ENCODE assay signal across 1 cellular context in the genomic region with DNA sequence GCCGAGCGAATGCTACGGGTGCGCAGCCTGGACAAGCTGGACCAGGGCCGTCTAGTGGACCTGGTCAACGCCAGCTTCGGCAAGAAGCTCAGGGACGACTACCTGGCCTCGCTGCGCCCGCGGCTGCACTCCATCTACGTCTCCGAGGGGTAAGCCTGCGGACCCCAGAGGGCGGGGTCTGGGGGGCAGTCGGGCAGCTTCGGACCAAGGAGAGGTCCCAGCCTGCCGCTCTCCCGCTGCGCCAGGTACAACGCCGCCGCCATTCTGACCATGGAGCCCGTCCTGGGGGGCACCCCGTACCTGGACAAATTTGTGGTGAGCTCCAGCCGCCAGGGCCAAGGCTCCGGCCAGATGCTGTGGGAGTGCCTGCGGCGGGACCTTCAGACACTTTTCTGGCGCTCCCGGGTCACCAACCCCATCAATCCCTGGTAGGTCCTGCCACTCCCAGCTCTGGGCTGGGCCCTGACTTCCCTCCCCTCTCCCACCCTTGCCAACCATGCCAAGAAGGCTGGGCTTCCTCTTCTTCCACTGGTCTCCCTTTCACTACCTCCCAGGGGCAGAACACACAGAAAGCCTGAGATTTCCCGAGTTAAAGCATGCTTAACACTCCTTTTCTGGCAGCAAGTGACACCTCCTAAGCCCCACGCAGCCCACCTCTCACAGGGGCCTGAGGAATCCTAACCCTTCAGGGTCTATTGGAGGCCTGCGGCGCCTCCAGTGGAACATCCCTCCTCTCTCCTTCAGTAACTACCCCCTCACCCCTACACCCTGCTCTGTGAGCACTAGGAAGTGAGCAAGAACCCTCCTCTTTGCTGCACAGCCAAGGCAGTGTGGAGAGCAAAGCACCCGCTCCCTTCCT.
TF ChIP-seq lines count a peak whose summit lies in the region.

No MANE protein-coding gene starts in this region.

TF ChIP-seq in A549, 52 proteins besides CTCF, POLR2A, EP300 and RAD21:
- TF ChIP-seq, protein P1, sequence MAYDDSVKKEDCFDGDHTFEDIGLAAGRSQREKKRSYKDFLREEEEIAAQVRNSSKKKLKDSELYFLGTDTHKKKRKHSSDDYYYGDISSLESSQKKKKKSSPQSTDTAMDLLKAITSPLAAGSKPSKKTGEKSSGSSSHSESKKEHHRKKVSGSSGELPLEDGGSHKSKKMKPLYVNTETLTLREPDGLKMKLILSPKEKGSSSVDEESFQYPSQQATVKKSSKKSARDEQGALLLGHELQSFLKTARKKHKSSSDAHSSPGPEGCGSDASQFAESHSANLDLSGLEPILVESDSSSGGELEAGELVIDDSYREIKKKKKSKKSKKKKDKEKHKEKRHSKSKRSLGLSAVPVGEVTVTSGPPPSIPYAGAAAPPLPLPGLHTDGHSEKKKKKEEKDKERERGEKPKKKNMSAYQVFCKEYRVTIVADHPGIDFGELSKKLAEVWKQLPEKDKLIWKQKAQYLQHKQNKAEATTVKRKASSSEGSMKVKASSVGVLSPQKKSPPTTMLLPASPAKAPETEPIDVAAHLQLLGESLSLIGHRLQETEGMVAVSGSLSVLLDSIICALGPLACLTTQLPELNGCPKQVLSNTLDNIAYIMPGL (CRISPR knock-in tag; IDR thresholded peaks at IDR 0.05; ENCODE audit: borderline replicate concordance) = no peak
- no peak for TF ChIP-seq GATA3 (IDR thresholded peaks at IDR 0.05; ENCODE audit: borderline replicate concordance)
- no peak for TF ChIP-seq ESRRA (IDR thresholded peaks at IDR 0.05; ENCODE audit: borderline replicate concordance, low read length)
- TF ChIP-seq, protein P2, sequence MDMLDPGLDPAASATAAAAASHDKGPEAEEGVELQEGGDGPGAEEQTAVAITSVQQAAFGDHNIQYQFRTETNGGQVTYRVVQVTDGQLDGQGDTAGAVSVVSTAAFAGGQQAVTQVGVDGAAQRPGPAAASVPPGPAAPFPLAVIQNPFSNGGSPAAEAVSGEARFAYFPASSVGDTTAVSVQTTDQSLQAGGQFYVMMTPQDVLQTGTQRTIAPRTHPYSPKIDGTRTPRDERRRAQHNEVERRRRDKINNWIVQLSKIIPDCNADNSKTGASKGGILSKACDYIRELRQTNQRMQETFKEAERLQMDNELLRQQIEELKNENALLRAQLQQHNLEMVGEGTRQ (IDR thresholded peaks at IDR 0.05) = no peak
- TF ChIP-seq, protein P3, sequence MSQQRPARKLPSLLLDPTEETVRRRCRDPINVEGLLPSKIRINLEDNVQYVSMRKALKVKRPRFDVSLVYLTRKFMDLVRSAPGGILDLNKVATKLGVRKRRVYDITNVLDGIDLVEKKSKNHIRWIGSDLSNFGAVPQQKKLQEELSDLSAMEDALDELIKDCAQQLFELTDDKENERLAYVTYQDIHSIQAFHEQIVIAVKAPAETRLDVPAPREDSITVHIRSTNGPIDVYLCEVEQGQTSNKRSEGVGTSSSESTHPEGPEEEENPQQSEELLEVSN (IDR thresholded peaks at IDR 0.05; ENCODE audit: borderline replicate concordance, low read depth) = no peak
